Comparison of ENCODE assay signal across 8 cellular contexts in genomic region chr3:149129326-149130123, GRCh38. TPM values are rescaled to one million over a fixed set of nuclear protein-coding genes. Genes with fewer than 3 reads are reported as not detected.
DNase-seq lines count a peak whose midpoint lies in the region; ATAC-seq and TF ChIP-seq lines count a peak whose summit lies in the region.

Gene HPS3, plus strand, starts transcription at chr3:149129638. Its CDS starts 86 bp downstream, at chr3:149129724.

- H3K27ac ChIP-seq in CD4-positive, alpha-beta memory T cell (ENCODE audit: low read depth, low read length) = peak within 1 kb of the TSS; percentile 65
- peak within 1 kb of the TSS; percentile 82 to 92 (median 86) for H3K27ac ChIP-seq in right lobe of liver

- H3K4me1 ChIP-seq in CD4-positive, alpha-beta memory T cell (ENCODE audit: insufficient read depth, low read length) = peaks cover 36% of the 10 kb centered on the region
- H3K4me1 ChIP-seq in right lobe of liver = peaks cover 0 to 27% (median 2%) of the 10 kb centered on the region in 4 donors

- CTCF ChIA-PET in CD4-positive, alpha-beta memory T cell (lab: Charles Lee; ENCODE audit: partially characterized antibody) = interaction anchor here (0.6 to 3.2 kb wide), 11 partner anchors 10 to 176 kb away, joined by 3 to 38 read pairs (median 3); no protein-coding TSS in a partner anchor

- intact Hi-C loops in CD4-positive, alpha-beta memory T cell (cut with micrococcal nuclease) = loop anchor here (1.0 to 2.0 kb wide), 2 partner anchors 43 to 139 kb away; partner anchors contain the start of genes GYG1 and HLTF
- intact Hi-C loops in right lobe of liver (cut with DNase I) = no loop called here

- H3K4me3 ChIP-seq in CD4-positive, alpha-beta memory T cell (ENCODE audit: low read length in 2 of 2) = peak within 1 kb of the TSS; percentile 74 to 87
- H3K4me3 ChIP-seq in right lobe of liver = peak within 1 kb of the TSS; percentile 95 to 98 (median 97)

- DNase-seq in CD4-positive, alpha-beta memory T cell = peak; percentile 78 to 83 (median 80)
- DNase-seq in HK-2 (ENCODE audit: unreplicated experiment) (peak; percentile 94), NCI-H82 (lab: John Stamatoyannopoulos, UW) (peak; percentile 97), dermis microvascular lymphatic vessel endothelial cell (ENCODE audit: low read depth in 2 of 2) (peak; percentile 69 to 91), right lobe of liver (peak; percentile 94 to 95 (median 94))
- peak; percentile 83 to 85 for DNase-seq in activated CD4-positive, alpha-beta T cell treated with anti-CD3 and anti-CD28 coated beads, Interleukin-2, amount 50 U/mL, for 48 hours
- peak; percentile 71 to 78 for DNase-seq in stimulated activated CD4-positive, alpha-beta T cell treated with anti-CD3 and anti-CD28 coated beads, Interleukin-4, amount 100 ng/mL, for 4 hours

- H3K27ac Mint-ChIP-seq in CD4-positive, alpha-beta memory T cell = peak within 1 kb of the TSS; percentile 91 to 97 (median 93)

- ATAC-seq in GM19455 (IDR thresholded peaks at IDR 0.05; ENCODE audit: unreplicated experiment) = peak; percentile 96
- peak; percentile 94 to 99 (median 98) for ATAC-seq in right lobe of liver

- TF ChIP-seq POLR2A in right lobe of liver (IDR thresholded peaks at IDR 0.05) = peak; percentile 96

- H3K27me3 ChIP-seq in CD4-positive, alpha-beta memory T cell (ENCODE audit: insufficient read depth, low read length) = no peaks in the 10 kb centered on the region
- H3K27me3 ChIP-seq in right lobe of liver = no peaks in the 10 kb centered on the region

- H3K9me3 Mint-ChIP-seq in CD4-positive, alpha-beta memory T cell = no peaks in the 10 kb centered on the region

- no peaks in the 10 kb centered on the region for H3K9me3 ChIP-seq in CD4-positive, alpha-beta memory T cell (ENCODE audit: control insufficient read depth in 1 of 2, low read length in 2 of 2)
- H3K9me3 ChIP-seq in right lobe of liver = no peaks in the 10 kb centered on the region

- H3K36me3 Mint-ChIP-seq in CD4-positive, alpha-beta memory T cell = peaks cover 0 to 10% of the 10 kb centered on the region in 2 donors

- TF ChIP-seq CTCF in right lobe of liver (IDR thresholded peaks at IDR 0.05) = peak in 2 of 4 donors; percentile 12

- WGBS in right lobe of liver (ENCODE audit: insufficient coverage, low coverage, low lambda C conversion rate, missing lambda C conversion rate) = 0% methylated on average over 19 of the region's 78 CpGs

- peak within 1 kb of the TSS; percentile 92 to 99 (median 96) for H3K4me3 Mint-ChIP-seq in CD4-positive, alpha-beta memory T cell

- H3K4me1 Mint-ChIP-seq in CD4-positive, alpha-beta memory T cell = peaks cover 39 to 51% (median 42%) of the 10 kb centered on the region in 4 donors

- H3K27me3 Mint-ChIP-seq in CD4-positive, alpha-beta memory T cell = peaks cover 4 to 6% of the 10 kb centered on the region in 2 donors

- POLR2A ChIA-PET in CD4-positive, alpha-beta memory T cell (lab: Charles Lee; ENCODE audit: partially characterized antibody) = interaction anchor here (0.7 to 3.2 kb wide), 17 partner anchors 10 to 1482 kb away, joined by 3 to 25 read pairs (median 4); partner anchors contain the start of genes COMMD2, EIF2A, GYG1 and HLTF

- no peaks in the 10 kb centered on the region for H3K36me3 ChIP-seq in CD4-positive, alpha-beta memory T cell (ENCODE audit: insufficient read depth, low read length)
- no peaks in the 10 kb centered on the region for H3K36me3 ChIP-seq in right lobe of liver

RNA-seq across cellular contexts. Expression of gene HPS3, which starts in this region (rescaled TPM):
- 10 to 100 TPM; 32.5 to 33.0 TPM for total RNA-seq in CD4-positive, alpha-beta memory T cell
- polyA plus RNA-seq in CD4-positive, alpha-beta memory T cell = 10 to 100 TPM; 29.5 to 45.1 TPM
- total RNA-seq in dermis microvascular lymphatic vessel endothelial cell (10.9 and 12.1 TPM in 2 replicates), right lobe of liver (1 to 10 TPM; 4.2 to 8.5 (median 6.3) TPM)

Comparison
In these comparisons a context has a peak if more than half of its experiments do, and no peak if none do; other contexts are left out.
1. Peak in every context shown above with its lines: DNase-seq, ATAC-seq, H3K4me3 ChIP-seq and H3K27ac ChIP-seq.